18 cellular contexts compared by ENCODE assay signal in genomic region chr21:17794631-17795030, GRCh38. TPM values are rescaled to one million over a fixed set of nuclear protein-coding genes. Genes with fewer than 3 reads are reported as not detected.
DNase-seq lines count a peak whose midpoint lies in the region; ATAC-seq and TF ChIP-seq lines count a peak whose summit lies in the region.
"Had no signal": no experiment of that assay in that cellular context is flagged by ENCODE, and none has a peak within 500 bp of the region (broad histone marks: within the 10 kb centered on the region; RNA-seq: fewer than 3 reads in every experiment).

No MANE protein-coding gene starts in this region.

- H3K27ac Mint-ChIP-seq in CD14-positive monocyte: peak overlapping the region in 5 of 7 donors; percentile 46 to 86 (median 69)
- H3K27ac Mint-ChIP-seq in activated T-cell treated with anti-CD3 and anti-CD28 coated beads, Interleukin-2, amount 50 U/mL, for 72 hours: no peak overlapping the region
- H3K27ac Mint-ChIP-seq in naive thymus-derived CD8-positive, alpha-beta T cell: peak overlapping the region; percentile 32 to 93 (median 86)
- H3K27ac Mint-ChIP-seq: WTC11 had no signal

- intact Hi-C loops in CD14-positive monocyte (cut with micrococcal nuclease): no loop called here

- no peak for DNase-seq in CD14-positive monocyte (ENCODE audit: low spot score)
- no peak for DNase-seq in activated T-cell treated with anti-CD3 and anti-CD28 coated beads, Interleukin-2, amount 50 U/mL, for 72 hours
- no peak for DNase-seq in naive thymus-derived CD8-positive, alpha-beta T cell
- DNase-seq in NCI-H82 treated with DMSO at 0.1 percent for 48 hours (lab: John Stamatoyannopoulos, UW; ENCODE audit: unreplicated experiment): no peak
- DNase-seq: activated effector memory CD4-positive, alpha-beta T cell treated with anti-CD3 and anti-CD28 coated beads, Interleukin-2, amount 50 U/mL, for 16 hours; GDM1; mesendoderm; NCI-H187 treated with DMSO at 0.1 percent for 48 hours; NCI-H526 treated with DMSO at 0.1 percent for 48 hours; stimulated activated CD4-positive, alpha-beta T cell treated with anti-CD3 and anti-CD28 coated beads, Interleukin-2, amount 100 ng/mL, for 48 hours; stimulated activated naive CD4-positive, alpha-beta T cell treated with Interleukin-2 at 50 U/mL for 16 hours had no signal

- H3K4me1 Mint-ChIP-seq in CD14-positive monocyte: peaks cover 40% of the 10 kb centered on the region
- H3K4me1 Mint-ChIP-seq in activated T-cell treated with anti-CD3 and anti-CD28 coated beads, Interleukin-2, amount 50 U/mL, for 72 hours (ENCODE audit: low read depth): peaks cover 65% of the 10 kb centered on the region
- peaks cover 16 to 83% (median 51%) of the 10 kb centered on the region in 4 donors for H3K4me1 Mint-ChIP-seq in naive thymus-derived CD8-positive, alpha-beta T cell
- H3K4me1 Mint-ChIP-seq: WTC11 had no signal

- H3K4me3 ChIP-seq in GM08714 (ENCODE audit: low read length): peak overlapping the region; percentile 19; the same call in 1 of the 2 replicates
- H3K4me3 ChIP-seq: K562 had no signal

- peak overlapping the region in 1 of 2 donors; percentile 54 for H3K4me3 Mint-ChIP-seq in CD14-positive monocyte
- H3K4me3 Mint-ChIP-seq in activated T-cell treated with anti-CD3 and anti-CD28 coated beads, Interleukin-2, amount 50 U/mL, for 72 hours: peak overlapping the region; percentile 63 to 84
- H3K4me3 Mint-ChIP-seq in naive thymus-derived CD8-positive, alpha-beta T cell: peak overlapping the region; percentile 56 to 82 (median 75)
- H3K4me3 Mint-ChIP-seq: WTC11 had no signal

- no peak for TF ChIP-seq CTCF in CD14-positive monocyte (IDR thresholded peaks at IDR 0.05)

- no peaks in the 10 kb centered on the region for H3K9me3 Mint-ChIP-seq in CD14-positive monocyte
- H3K9me3 Mint-ChIP-seq in activated T-cell treated with anti-CD3 and anti-CD28 coated beads, Interleukin-2, amount 50 U/mL, for 72 hours: no peaks in the 10 kb centered on the region
- H3K9me3 Mint-ChIP-seq in naive thymus-derived CD8-positive, alpha-beta T cell: no peaks in the 10 kb centered on the region
- H3K9me3 Mint-ChIP-seq: WTC11 had no signal

- H3K36me3 Mint-ChIP-seq in CD14-positive monocyte: peaks cover 23 to 26% of the 10 kb centered on the region in 2 donors
- H3K36me3 Mint-ChIP-seq in activated T-cell treated with anti-CD3 and anti-CD28 coated beads, Interleukin-2, amount 50 U/mL, for 72 hours (ENCODE audit: insufficient read depth in 2 of 2): peaks cover 3 to 12% of the 10 kb centered on the region in 2 donors
- peaks cover 0 to 42% (median 10%) of the 10 kb centered on the region in 3 donors for H3K36me3 Mint-ChIP-seq in naive thymus-derived CD8-positive, alpha-beta T cell

- ATAC-seq in activated T-cell treated with anti-CD3 and anti-CD28 coated beads, Interleukin-2, amount 50 U/mL, for 72 hours (replicated peaks in 1 of 2): no peak
- peak; percentile 30 to 34 for ATAC-seq in naive thymus-derived CD8-positive, alpha-beta T cell
- ATAC-seq in HG03520 (IDR thresholded peaks at IDR 0.05; ENCODE audit: unreplicated experiment) (no peak), HG03025 (IDR thresholded peaks at IDR 0.05; ENCODE audit: low FRiP score, unreplicated experiment) (no peak), GM18907 (IDR thresholded peaks at IDR 0.05; ENCODE audit: unreplicated experiment) (no peak)
- ATAC-seq: esophagus mucosa, K562, WTC11 had no signal

- POLR2A ChIA-PET in naive thymus-derived CD8-positive, alpha-beta T cell (lab: Charles Lee): interaction anchor here (1.3 to 2.4 kb wide), 4 partner anchors 12 to 25 kb away, joined by 4 to 9 read pairs (median 5); partner anchors contain the start of gene C21orf91

- no peaks in the 10 kb centered on the region for H3K27me3 Mint-ChIP-seq in CD14-positive monocyte (ENCODE audit: low read depth in 3 of 3)
- no peaks in the 10 kb centered on the region for H3K27me3 Mint-ChIP-seq in activated T-cell treated with anti-CD3 and anti-CD28 coated beads, Interleukin-2, amount 50 U/mL, for 72 hours (ENCODE audit: low read depth)
- no peaks in the 10 kb centered on the region for H3K27me3 Mint-ChIP-seq in naive thymus-derived CD8-positive, alpha-beta T cell

RNA-seq across cellular contexts. Expression of gene C21orf91, which starts 24.5 kb away (rescaled TPM):
- polyA plus RNA-seq in CD14-positive monocyte: 10 to 100 TPM; 18.9 to 22.3 TPM
- total RNA-seq in activated T-cell treated with anti-CD3 and anti-CD28 coated beads, Interleukin-2, amount 50 U/mL, for 72 hours: 10 to 100 TPM; 22.7 to 24.2 TPM
- total RNA-seq in naive thymus-derived CD8-positive, alpha-beta T cell: 10 to 100 TPM; 53.2 to 56.4 TPM
- polyA plus RNA-seq in naive thymus-derived CD8-positive, alpha-beta T cell: 10 to 100 TPM; 30.7 to 40.3 (median 30.7) TPM

Comparison
In these comparisons a context has a peak if more than half of its experiments do, and no peak if none do; other contexts are left out.
1. ATAC-seq: peak in naive thymus-derived CD8-positive, alpha-beta T cell (2 of 2); none in activated T-cell treated with anti-CD3 and anti-CD28 coated beads, Interleukin-2, amount 50 U/mL, for 72 hours (0 of 2), HG03520 (single experiment), HG03025 (single experiment) and GM18907 (single experiment).